Comparison of ENCODE assay signal across 37 cellular contexts in the genomic region with DNA sequence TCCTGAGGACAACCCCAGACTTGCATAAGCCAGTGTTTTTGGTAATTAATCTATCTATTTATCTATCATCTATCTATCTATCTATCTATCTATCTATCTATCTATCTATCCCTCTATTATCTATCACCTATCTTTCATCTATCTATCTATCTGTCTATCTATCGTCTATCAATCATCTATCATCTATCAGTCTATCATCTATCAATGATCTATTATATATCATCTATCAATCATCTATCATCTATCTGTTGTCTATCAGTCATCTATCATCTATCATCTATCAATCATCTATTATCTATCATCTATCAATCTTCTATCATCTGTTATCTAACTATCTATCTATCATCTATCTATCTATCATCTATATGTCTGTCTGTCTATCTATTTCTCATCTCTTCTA.
"Had no signal": no experiment of that assay in that cellular context is flagged by ENCODE, and none has a peak within 500 bp of the region (broad histone marks: within the 10 kb centered on the region; RNA-seq: fewer than 3 reads in every experiment).

No MANE protein-coding gene starts in this region.

- H3K36me3 ChIP-seq: MG63 had no signal

- DNase-seq: Karpas-422, Kasumi-1, MG63, MV-4-11, NCI-H1048, NCI-H1092, NCI-H1092 treated with DMSO at 0.1 percent for 48 hours, NCI-H1105, NCI-H1105 treated with DMSO at 0.1 percent for 48 hours, NCI-H1417, NCI-H1417 treated with DMSO at 0.1 percent for 48 hours, NCI-H1436, NCI-H1436 treated with DMSO at 0.1 percent for 48 hours, NCI-H146, NCI-H1694, NCI-H1694 treated with DMSO at 0.1 percent for 48 hours, NCI-H187, NCI-H187 treated with DMSO at 0.1 percent for 48 hours, NCI-H1930, NCI-H2029, NCI-H2029 treated with DMSO at 0.1 percent for 48 hours, NCI-H2081, NCI-H2081 treated with DMSO at 0.1 percent for 48 hours, NCI-H2107, NCI-H2171, NCI-H2171 treated with DMSO at 0.1 percent for 48 hours, NCI-H2227 treated with DMSO at 0.1 percent for 48 hours, NCI-H226, NCI-H345, NCI-H446, NCI-H446 treated with DMSO at 0.1 percent for 48 hours, NCI-H510A, NCI-H510A treated with DMSO at 0.1 percent for 48 hours, NCI-H524, NCI-H524 treated with DMSO at 0.1 percent for 48 hours, NCI-H526 had no signal

- H3K9me3 ChIP-seq: MG63 had no signal

- H3K27me3 ChIP-seq: MG63 had no signal

- H3K4me2 ChIP-seq: KMS-11 had no signal

- H3K27ac ChIP-seq: KMS-11 had no signal

- H3K4me3 ChIP-seq: MG63 had no signal

- H3K9ac ChIP-seq: KMS-11 had no signal
